Comparison of ENCODE assay signal across 18 cellular contexts in the genomic region with DNA sequence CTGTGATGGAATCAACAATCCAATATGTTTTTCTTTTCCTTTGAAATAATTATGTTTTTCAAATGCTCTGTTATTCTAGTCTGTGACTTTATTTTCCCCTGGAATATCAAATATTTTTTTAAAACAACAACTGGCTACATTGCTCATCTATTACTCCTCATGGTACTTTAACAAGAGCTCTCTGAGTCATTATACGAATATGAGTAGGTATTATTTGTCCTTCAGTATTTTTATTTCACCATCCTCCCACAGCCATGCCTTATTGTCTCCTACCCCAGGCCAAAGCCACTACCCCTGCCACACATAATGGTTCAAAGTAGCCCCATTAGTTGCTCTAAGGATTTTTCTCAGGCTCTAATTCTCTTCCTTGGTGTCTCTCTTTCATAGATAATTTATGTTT.
"Had no signal": no experiment of that assay in that cellular context is flagged by ENCODE, and none has a peak within 500 bp of the region (broad histone marks: within the 10 kb centered on the region; RNA-seq: fewer than 3 reads in every experiment).

No MANE protein-coding gene starts in this region.

- H3K4me3 Mint-ChIP-seq: IgD-negative memory B cell had no signal

- DNase-seq: MM.1S, NCI-H1092 treated with DMSO at 0.1 percent for 48 hours, NCI-H1436, NCI-H187, NCI-H2029, NCI-H2081 treated with DMSO at 0.1 percent for 48 hours, NCI-H2171, NCI-H226, NCI-H446, NCI-H510A, NCI-H524 treated with DMSO at 0.1 percent for 48 hours, NCI-H69, NCI-H774, RPMI8226, SHP77, SK-N-SH had no signal

- H3K27ac Mint-ChIP-seq: IgD-negative memory B cell had no signal

- ATAC-seq: K562 had no signal

- H3K36me3 Mint-ChIP-seq: IgD-negative memory B cell had no signal

- H3K27me3 Mint-ChIP-seq: IgD-negative memory B cell had no signal

- H3K4me1 Mint-ChIP-seq: IgD-negative memory B cell had no signal

- H3K4me3 ChIP-seq: K562 had no signal
